1 cellular context compared by ENCODE assay signal in the genomic region with DNA sequence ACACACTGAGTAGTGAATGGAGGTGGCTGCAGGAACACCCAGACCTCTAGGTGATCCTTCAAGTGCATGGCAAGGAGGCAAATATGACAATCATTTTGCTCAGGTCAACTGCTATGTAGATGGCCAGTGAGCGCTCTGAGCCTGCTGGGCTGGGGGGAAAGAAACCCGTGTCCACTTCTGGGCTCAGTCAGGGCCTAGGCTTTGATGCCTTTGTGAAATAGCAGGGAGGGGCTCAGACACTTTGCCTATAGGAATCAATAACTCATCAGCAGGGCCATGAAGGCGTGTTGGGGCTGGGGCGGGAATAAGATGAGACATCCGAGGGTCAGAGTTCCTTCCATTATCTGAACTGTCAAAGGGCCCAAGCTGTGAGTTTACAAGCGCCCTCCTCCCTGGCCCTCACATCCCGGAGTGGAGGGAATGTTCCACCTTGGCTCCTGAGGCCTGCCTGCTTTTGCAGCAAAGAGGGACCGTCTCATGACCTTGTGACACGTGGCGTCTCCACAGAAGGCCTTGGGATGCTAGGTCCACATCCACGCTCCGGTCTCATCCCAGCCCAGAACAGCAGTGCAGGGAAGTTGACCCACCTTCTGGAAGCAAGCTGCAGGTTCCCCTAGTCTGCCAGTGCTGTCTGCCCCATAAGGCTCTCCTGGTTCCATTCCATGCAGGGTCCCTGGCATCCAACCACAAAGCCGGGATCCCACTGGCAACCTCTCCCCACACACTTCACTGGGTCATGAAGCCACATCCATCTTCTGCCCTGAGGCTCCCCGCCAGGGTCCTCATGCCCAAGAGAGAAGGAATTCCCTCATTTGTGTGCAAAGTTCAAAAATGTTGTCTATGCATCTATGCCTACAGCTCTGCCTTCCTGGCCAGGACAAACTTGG.
TF ChIP-seq lines count a peak whose summit lies in the region.

No MANE protein-coding gene starts in this region.

TF ChIP-seq in IMR-90, 13 proteins besides CTCF, POLR2A, EP300 and RAD21 (continued from another document):
- TF ChIP-seq, protein P1, sequence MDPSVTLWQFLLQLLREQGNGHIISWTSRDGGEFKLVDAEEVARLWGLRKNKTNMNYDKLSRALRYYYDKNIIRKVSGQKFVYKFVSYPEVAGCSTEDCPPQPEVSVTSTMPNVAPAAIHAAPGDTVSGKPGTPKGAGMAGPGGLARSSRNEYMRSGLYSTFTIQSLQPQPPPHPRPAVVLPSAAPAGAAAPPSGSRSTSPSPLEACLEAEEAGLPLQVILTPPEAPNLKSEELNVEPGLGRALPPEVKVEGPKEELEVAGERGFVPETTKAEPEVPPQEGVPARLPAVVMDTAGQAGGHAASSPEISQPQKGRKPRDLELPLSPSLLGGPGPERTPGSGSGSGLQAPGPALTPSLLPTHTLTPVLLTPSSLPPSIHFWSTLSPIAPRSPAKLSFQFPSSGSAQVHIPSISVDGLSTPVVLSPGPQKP (IDR thresholded peaks at IDR 0.05; ENCODE audit: borderline replicate concordance, low read depth, low read length): no peak
- TF ChIP-seq FOS (IDR thresholded peaks at IDR 0.05; ENCODE audit: low read depth, low read length) (no peak), MXI1 (IDR thresholded peaks at IDR 0.05; ENCODE audit: borderline replicate concordance, low read depth, low read length) (no peak)
